13 cellular contexts compared by ENCODE assay signal in the genomic region with DNA sequence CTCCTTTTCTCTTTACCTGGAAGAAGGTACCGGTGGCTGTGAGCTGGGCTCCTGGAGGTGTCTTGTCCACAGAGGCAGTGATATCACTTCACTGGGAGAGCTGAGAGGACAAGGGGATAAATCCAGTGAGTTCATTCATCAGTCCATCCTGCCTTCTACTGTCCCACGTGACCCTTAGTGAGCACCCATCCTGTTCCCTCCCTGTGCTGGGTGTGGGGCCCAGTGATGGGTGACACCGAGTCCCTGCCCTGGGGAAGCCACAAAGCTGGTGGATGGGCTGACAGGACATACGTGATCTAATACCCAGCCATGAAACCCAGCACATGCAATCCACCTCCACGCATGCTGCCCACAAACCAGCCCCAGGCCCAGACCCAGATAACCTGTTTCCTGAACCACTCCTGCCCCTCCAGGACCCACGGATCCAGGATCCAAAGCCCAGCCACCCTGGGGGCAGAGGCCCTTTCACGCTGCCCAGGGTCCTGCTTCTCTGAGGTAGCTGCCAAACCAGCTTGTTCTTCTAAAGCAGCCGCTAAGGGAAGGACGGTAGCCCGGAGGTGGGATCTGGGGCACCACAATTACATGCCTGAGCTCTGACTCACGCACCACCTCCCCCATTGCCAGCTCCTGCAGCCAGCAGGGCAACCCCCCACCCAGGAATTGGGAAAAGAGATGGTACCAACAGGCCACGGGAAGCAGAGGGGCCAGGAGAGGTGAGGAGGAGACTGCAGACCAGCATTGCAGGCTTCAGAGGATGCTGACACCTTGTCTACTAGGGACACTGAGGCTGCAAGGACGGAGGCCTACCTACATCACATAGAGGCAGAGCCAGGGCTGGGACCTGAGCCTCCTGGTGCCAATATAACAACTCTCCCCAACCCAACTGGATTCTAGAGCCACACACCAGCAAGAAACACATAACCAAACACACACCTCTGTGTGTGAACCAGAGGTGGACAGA. TPM values are rescaled to one million over a fixed set of nuclear protein-coding genes. Genes with fewer than 3 reads are reported as not detected.
DNase-seq lines count a peak whose midpoint lies in the region; ATAC-seq and FAIRE-seq lines count a peak whose summit lies in the region.
"Had no signal": no experiment of that assay in that cellular context is flagged by ENCODE, and none has a peak within 500 bp of the region (broad histone marks: within the 10 kb centered on the region; RNA-seq: fewer than 3 reads in every experiment).

No MANE protein-coding gene starts in this region.

- H3K4me3 ChIP-seq in BLaER1 = no peak overlapping the region
- H3K4me3 ChIP-seq: left ventricle myocardium inferior, Peyer's patch, prostate gland, transverse colon had no signal

- no peak overlapping the region for H3K4me3 Mint-ChIP-seq in activated CD8-positive, alpha-beta T cell treated with anti-CD3 and anti-CD28 coated beads, Interleukin-2, amount 10 ng/mL, durations not matched to agents 7 days and 5 days

- H4K20me1 ChIP-seq in BLaER1 = no peaks in the 10 kb centered on the region

- H3K4me1 ChIP-seq in BLaER1 = peaks cover 42% of the 10 kb centered on the region
- H3K4me1 ChIP-seq: left ventricle myocardium inferior, Peyer's patch, prostate gland, transverse colon had no signal

- H3K9me3 Mint-ChIP-seq in activated CD8-positive, alpha-beta T cell treated with anti-CD3 and anti-CD28 coated beads, Interleukin-2, amount 10 ng/mL, durations not matched to agents 7 days and 5 days (ENCODE audit: insufficient read depth) = no peaks in the 10 kb centered on the region

- no peaks in the 10 kb centered on the region for H3K36me3 Mint-ChIP-seq in activated CD8-positive, alpha-beta T cell treated with anti-CD3 and anti-CD28 coated beads, Interleukin-2, amount 10 ng/mL, durations not matched to agents 7 days and 5 days (ENCODE audit: low read depth)

- no peak overlapping the region for H3K9ac ChIP-seq in BLaER1

- intact Hi-C loops in sciatic nerve (cut with DNase I) = no loop called here

- H3K27ac ChIP-seq in BLaER1 = no peak overlapping the region
- H3K27ac ChIP-seq: left ventricle myocardium inferior, Peyer's patch, prostate gland, transverse colon had no signal

- no peak for FAIRE-seq in GM19239 (lab: Jason Lieb, UNC)

- no peak for ATAC-seq in activated CD8-positive, alpha-beta T cell treated with anti-CD3 and anti-CD28 coated beads, Interleukin-2, amount 10 ng/mL, durations not matched to agents 7 days and 5 days
- ATAC-seq in sciatic nerve (no peak), GM21737 (IDR thresholded peaks at IDR 0.05; ENCODE audit: unreplicated experiment) (no peak)
- ATAC-seq: activated CD4-positive, alpha-beta T cell treated with anti-CD3 and anti-CD28 coated beads for 36 hours had no signal

- no peaks in the 10 kb centered on the region for H3K36me3 ChIP-seq in BLaER1
- H3K36me3 ChIP-seq: left ventricle myocardium inferior, Peyer's patch, prostate gland, transverse colon had no signal

- peak overlapping the region; percentile 60 for H3K27ac Mint-ChIP-seq in activated CD8-positive, alpha-beta T cell treated with anti-CD3 and anti-CD28 coated beads, Interleukin-2, amount 10 ng/mL, durations not matched to agents 7 days and 5 days

- no peaks in the 10 kb centered on the region for H3K27me3 Mint-ChIP-seq in activated CD8-positive, alpha-beta T cell treated with anti-CD3 and anti-CD28 coated beads, Interleukin-2, amount 10 ng/mL, durations not matched to agents 7 days and 5 days (ENCODE audit: low read depth)
- H3K27me3 Mint-ChIP-seq: activated CD4-positive, alpha-beta T cell treated with anti-CD3 and anti-CD28 coated beads for 36 hours had no signal

- H3K27me3 ChIP-seq in BLaER1 = no peaks in the 10 kb centered on the region
- H3K27me3 ChIP-seq: Peyer's patch, transverse colon had no signal

- peak; percentile 61 for DNase-seq in HK-2 (ENCODE audit: unreplicated experiment)
- no peak for DNase-seq in activated CD8-positive, alpha-beta T cell treated with anti-CD3 and anti-CD28 coated beads, Interleukin-2, amount 10 ng/mL, durations not matched to agents 7 days and 5 days
- peak; percentile 23 for DNase-seq in iris pigment epithelial cell (ENCODE audit: low read depth)
- no peak for DNase-seq in sciatic nerve (ENCODE audit: low spot score)
- no peak for DNase-seq in GM19239 (ENCODE audit: insufficient read length, low spot score)
- DNase-seq in putamen (ENCODE audit: low spot score) = no peak
- DNase-seq: activated CD4-positive, alpha-beta T cell treated with anti-CD3 and anti-CD28 coated beads for 36 hours; left ventricle myocardium inferior; Peyer's patch; transverse colon had no signal

- no peaks in the 10 kb centered on the region for H3K9me3 ChIP-seq in BLaER1
- H3K9me3 ChIP-seq: left ventricle myocardium inferior, Peyer's patch, prostate gland, transverse colon had no signal

- POLR2A ChIA-PET in activated CD8-positive, alpha-beta T cell treated with anti-CD3 and anti-CD28 coated beads, Interleukin-2, amount 10 ng/mL, durations not matched to agents 7 days and 5 days (lab: Charles Lee) = interaction anchor here (1.3 kb wide), 1 partner anchor 15 kb away, joined by 4 read pairs; no protein-coding TSS in a partner anchor

- peaks cover 29% of the 10 kb centered on the region for H3K4me1 Mint-ChIP-seq in activated CD8-positive, alpha-beta T cell treated with anti-CD3 and anti-CD28 coated beads, Interleukin-2, amount 10 ng/mL, durations not matched to agents 7 days and 5 days (ENCODE audit: low read depth)

- CTCF ChIA-PET in activated CD8-positive, alpha-beta T cell treated with anti-CD3 and anti-CD28 coated beads, Interleukin-2, amount 10 ng/mL, durations not matched to agents 7 days and 5 days (lab: Charles Lee) = interaction anchor here (1.2 kb wide), 2 partner anchors 9 to 35 kb away, joined by 3 read pairs; a partner anchor contains a TSS

- peak overlapping the region; percentile 25; the same call in 1 of the 2 replicates for H3K4me2 ChIP-seq in BLaER1

RNA-seq across cellular contexts. Expression of a gene that starts 35.2 kb away (rescaled TPM):
- total RNA-seq in activated CD8-positive, alpha-beta T cell treated with anti-CD3 and anti-CD28 coated beads, Interleukin-2, amount 10 ng/mL, durations not matched to agents 7 days and 5 days = 10 to 100 TPM; 23.1 to 26.6 TPM
- 78.5 TPM for total RNA-seq in sciatic nerve

RNA-seq across cellular contexts. Expression of a gene that starts 57.5 kb away (rescaled TPM):
- under 1 TPM; 0.26 to 0.31 TPM for total RNA-seq in activated CD8-positive, alpha-beta T cell treated with anti-CD3 and anti-CD28 coated beads, Interleukin-2, amount 10 ng/mL, durations not matched to agents 7 days and 5 days
- 3.6 TPM for total RNA-seq in sciatic nerve

Comparison
In these comparisons a context has a peak if more than half of its experiments do, and no peak if none do; other contexts are left out.
1. DNase-seq: peak in HK-2 (single experiment) and iris pigment epithelial cell (single experiment); none in activated CD8-positive, alpha-beta T cell treated with anti-CD3 and anti-CD28 coated beads, Interleukin-2, amount 10 ng/mL, durations not matched to agents 7 days and 5 days (single experiment), sciatic nerve (single experiment), GM19239 (single experiment) and putamen (single experiment).